Comparison of ENCODE assay signal across 1 cellular context in genomic region chr17:46842835-46843234, GRCh38.
TF ChIP-seq lines count a peak whose summit lies in the region.

No MANE protein-coding gene starts in this region.

TF ChIP-seq in WTC11, 78 proteins besides CTCF, POLR2A, EP300 and RAD21 (continued from another document):
- TF ChIP-seq, protein P1, sequence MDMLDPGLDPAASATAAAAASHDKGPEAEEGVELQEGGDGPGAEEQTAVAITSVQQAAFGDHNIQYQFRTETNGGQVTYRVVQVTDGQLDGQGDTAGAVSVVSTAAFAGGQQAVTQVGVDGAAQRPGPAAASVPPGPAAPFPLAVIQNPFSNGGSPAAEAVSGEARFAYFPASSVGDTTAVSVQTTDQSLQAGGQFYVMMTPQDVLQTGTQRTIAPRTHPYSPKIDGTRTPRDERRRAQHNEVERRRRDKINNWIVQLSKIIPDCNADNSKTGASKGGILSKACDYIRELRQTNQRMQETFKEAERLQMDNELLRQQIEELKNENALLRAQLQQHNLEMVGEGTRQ (CRISPR knock-in tag; IDR thresholded peaks at IDR 0.05) = no peak
- TF ChIP-seq, protein P2, sequence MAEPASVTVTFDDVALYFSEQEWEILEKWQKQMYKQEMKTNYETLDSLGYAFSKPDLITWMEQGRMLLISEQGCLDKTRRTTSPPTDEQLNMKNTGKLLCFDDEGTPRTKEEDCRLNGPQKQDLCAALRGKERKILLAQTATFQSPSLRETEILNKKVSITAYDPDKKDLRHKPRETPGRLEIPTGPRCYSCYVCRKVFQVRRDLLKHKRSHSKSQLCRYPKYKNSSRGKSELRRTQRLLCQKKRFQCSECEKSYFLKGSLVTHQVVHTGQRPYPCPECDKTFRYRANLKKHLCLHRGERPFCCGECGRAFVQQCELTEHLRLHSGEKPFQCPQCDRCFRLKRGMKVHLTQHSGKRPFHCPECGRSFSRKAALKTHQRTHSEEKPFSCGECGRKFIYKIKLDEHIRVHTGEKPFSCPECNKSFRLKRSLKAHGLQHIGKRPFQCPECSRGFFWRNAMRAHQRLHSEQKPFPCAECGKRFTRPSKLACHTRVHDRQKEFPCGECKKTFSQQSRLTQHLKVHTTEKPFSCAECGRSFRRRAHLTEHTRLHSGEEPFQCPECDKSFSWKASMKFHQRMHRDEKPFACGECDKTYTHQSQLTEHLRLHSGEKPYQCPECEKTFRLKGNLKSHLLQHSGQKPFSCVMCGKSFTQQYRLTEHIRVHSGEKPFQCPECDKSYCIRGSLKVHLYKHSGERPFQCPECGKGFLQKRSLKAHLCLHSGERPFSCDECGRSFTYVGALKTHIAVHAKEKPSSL (CRISPR knock-in tag; conservative IDR thresholded peaks at IDR 0.05) = no peak
- TF ChIP-seq ZBTB21 (CRISPR knock-in tag; IDR thresholded peaks at IDR 0.05; ENCODE audit: borderline replicate concordance) (no peak), SOX15 (CRISPR knock-in tag; IDR thresholded peaks at IDR 0.05) (no peak), TEAD4 (CRISPR knock-in tag; IDR thresholded peaks at IDR 0.05) (no peak)
- TF ChIP-seq, protein P3, sequence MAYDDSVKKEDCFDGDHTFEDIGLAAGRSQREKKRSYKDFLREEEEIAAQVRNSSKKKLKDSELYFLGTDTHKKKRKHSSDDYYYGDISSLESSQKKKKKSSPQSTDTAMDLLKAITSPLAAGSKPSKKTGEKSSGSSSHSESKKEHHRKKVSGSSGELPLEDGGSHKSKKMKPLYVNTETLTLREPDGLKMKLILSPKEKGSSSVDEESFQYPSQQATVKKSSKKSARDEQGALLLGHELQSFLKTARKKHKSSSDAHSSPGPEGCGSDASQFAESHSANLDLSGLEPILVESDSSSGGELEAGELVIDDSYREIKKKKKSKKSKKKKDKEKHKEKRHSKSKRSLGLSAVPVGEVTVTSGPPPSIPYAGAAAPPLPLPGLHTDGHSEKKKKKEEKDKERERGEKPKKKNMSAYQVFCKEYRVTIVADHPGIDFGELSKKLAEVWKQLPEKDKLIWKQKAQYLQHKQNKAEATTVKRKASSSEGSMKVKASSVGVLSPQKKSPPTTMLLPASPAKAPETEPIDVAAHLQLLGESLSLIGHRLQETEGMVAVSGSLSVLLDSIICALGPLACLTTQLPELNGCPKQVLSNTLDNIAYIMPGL (CRISPR knock-in tag; IDR thresholded peaks at IDR 0.05) = no peak
